In the genomic region with DNA sequence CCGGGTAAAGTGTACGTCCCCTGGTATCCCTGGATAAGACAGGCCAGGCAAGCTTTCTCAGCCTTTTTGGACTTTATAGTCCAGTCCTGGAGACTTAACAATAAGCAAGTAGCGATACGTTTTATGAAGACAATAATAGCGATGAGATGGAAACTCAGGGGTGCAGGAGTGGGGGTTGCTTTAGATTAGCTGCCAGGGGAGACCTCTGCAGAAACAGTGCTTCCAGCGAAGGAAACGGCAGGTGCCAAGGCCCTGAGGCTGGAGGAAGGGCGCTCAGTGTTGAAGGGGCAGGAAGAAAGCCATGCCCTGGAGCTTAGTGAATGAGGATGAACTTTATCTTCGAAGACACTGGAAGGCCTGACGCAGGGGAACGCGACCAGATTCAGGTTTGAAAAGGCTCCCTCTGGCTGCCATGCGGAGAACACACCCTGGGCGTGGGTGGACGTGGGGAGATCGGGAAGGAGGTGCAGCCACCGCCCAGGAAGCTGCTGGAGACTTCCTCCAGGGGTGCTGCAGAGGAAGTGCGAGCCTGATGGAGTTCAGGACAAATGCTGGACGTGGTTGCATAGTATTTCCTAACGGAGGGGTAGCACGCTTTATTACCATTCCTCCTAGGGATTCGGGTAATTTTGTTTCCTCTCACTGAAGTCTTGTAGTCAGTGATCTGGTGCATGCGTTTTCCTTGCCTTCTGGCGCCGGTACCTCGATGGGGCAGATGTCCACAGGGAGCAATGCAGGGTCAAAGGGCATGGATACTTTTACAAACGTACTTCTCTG, we compare ENCODE assay signal across 1 cellular context.
A peak's percentile ranks its signal among the peaks of the same experiment; 100 is the strongest.
TF ChIP-seq lines count a peak whose summit lies in the region.

No MANE protein-coding gene starts in this region.

TF ChIP-seq in HepG2, 621 proteins besides CTCF, POLR2A, EP300 and RAD21 (continued from another document and continues in another):
- TF ChIP-seq, protein P1, sequence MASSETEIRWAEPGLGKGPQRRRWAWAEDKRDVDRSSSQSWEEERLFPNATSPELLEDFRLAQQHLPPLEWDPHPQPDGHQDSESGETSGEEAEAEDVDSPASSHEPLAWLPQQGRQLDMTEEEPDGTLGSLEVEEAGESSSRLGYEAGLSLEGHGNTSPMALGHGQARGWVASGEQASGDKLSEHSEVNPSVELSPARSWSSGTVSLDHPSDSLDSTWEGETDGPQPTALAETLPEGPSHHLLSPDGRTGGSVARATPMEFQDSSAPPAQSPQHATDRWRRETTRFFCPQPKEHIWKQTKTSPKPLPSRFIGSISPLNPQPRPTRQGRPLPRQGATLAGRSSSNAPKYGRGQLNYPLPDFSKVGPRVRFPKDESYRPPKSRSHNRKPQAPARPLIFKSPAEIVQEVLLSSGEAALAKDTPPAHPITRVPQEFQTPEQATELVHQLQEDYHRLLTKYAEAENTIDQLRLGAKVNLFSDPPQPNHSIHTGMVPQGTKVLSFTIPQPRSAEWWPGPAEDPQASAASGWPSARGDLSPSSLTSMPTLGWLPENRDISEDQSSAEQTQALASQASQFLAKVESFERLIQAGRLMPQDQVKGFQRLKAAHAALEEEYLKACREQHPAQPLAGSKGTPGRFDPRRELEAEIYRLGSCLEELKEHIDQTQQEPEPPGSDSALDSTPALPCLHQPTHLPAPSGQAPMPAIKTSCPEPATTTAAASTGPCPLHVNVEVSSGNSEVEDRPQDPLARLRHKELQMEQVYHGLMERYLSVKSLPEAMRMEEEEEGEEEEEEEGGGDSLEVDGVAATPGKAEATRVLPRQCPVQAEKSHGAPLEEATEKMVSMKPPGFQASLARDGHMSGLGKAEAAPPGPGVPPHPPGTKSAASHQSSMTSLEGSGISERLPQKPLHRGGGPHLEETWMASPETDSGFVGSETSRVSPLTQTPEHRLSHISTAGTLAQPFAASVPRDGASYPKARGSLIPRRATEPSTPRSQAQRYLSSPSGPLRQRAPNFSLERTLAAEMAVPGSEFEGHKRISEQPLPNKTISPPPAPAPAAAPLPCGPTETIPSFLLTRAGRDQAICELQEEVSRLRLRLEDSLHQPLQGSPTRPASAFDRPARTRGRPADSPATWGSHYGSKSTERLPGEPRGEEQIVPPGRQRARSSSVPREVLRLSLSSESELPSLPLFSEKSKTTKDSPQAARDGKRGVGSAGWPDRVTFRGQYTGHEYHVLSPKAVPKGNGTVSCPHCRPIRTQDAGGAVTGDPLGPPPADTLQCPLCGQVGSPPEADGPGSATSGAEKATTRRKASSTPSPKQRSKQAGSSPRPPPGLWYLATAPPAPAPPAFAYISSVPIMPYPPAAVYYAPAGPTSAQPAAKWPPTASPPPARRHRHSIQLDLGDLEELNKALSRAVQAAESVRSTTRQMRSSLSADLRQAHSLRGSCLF (CRISPR knock-in tag; IDR thresholded peaks at IDR 0.05; ENCODE audit: borderline replicate concordance): no peak
- TF ChIP-seq SPEN (CRISPR knock-in tag; IDR thresholded peaks at IDR 0.05; ENCODE audit: low read depth) (0 out of 2 replicates have a peak, but pooled peaks have one; percentile 25), SP140L (CRISPR knock-in tag; IDR thresholded peaks at IDR 0.05; ENCODE audit: borderline replicate concordance) (no peak), ZSCAN30 (CRISPR knock-in tag; IDR thresholded peaks at IDR 0.05) (no peak; the same call in 1 of the 2 replicates), ZNF552 (CRISPR knock-in tag; IDR thresholded peaks at IDR 0.05; ENCODE audit: borderline replicate concordance) (no peak), SP2 (CRISPR knock-in tag; IDR thresholded peaks at IDR 0.05) (no peak), GATAD2A (CRISPR knock-in tag; IDR thresholded peaks at IDR 0.05) (peak; percentile 63; the same call in 1 of the 2 replicates), GPN1 (CRISPR knock-in tag; IDR thresholded peaks at IDR 0.05; ENCODE audit: borderline replicate concordance) (no peak), MLLT10 (CRISPR knock-in tag; IDR thresholded peaks at IDR 0.05) (no peak), NPAS2 (CRISPR knock-in tag; IDR thresholded peaks at IDR 0.05; ENCODE audit: borderline replicate concordance) (no peak), ZNF780A (CRISPR knock-in tag; IDR thresholded peaks at IDR 0.05) (peak; percentile 20; the same call in 1 of the 2 replicates), ZBTB7A (CRISPR knock-in tag; IDR thresholded peaks at IDR 0.05) (no peak), ASH2L (IDR thresholded peaks at IDR 0.05; ENCODE audit: insufficient read length, low read depth, low read length) (peak; percentile 1), ZNF546 (CRISPR knock-in tag; conservative IDR thresholded peaks at IDR 0.05) (no peak), ZNF446 (CRISPR knock-in tag; IDR thresholded peaks at IDR 0.05) (peak; percentile 3; the same call in 1 of the 2 replicates), STAT5B (CRISPR knock-in tag; IDR thresholded peaks at IDR 0.05) (no peak), YEATS2 (CRISPR knock-in tag; IDR thresholded peaks at IDR 0.05; ENCODE audit: borderline replicate concordance) (0 out of 2 replicates have a peak, but pooled peaks have one; percentile 14), GATAD1 (CRISPR knock-in tag; IDR thresholded peaks at IDR 0.05) (peak; percentile 43; the same call in 1 of the 2 replicates), ZNF484 (CRISPR knock-in tag; IDR thresholded peaks at IDR 0.05; ENCODE audit: borderline replicate concordance, low read depth) (no peak), KLF11 (CRISPR knock-in tag; IDR thresholded peaks at IDR 0.05) (no peak), TAF1 (CRISPR knock-in tag; IDR thresholded peaks at IDR 0.05) (no peak; the same call in 1 of the 2 replicates), SIX4 (CRISPR knock-in tag; IDR thresholded peaks at IDR 0.05) (no peak), SALL2 (CRISPR knock-in tag; IDR thresholded peaks at IDR 0.05) (no peak), SIX1 (CRISPR knock-in tag; IDR thresholded peaks at IDR 0.05; ENCODE audit: borderline replicate concordance) (no peak), ZNF225 (CRISPR knock-in tag; IDR thresholded peaks at IDR 0.05) (no peak), ZNF878 (CRISPR knock-in tag; IDR thresholded peaks at IDR 0.05) (no peak)
- TF ChIP-seq, protein P2, sequence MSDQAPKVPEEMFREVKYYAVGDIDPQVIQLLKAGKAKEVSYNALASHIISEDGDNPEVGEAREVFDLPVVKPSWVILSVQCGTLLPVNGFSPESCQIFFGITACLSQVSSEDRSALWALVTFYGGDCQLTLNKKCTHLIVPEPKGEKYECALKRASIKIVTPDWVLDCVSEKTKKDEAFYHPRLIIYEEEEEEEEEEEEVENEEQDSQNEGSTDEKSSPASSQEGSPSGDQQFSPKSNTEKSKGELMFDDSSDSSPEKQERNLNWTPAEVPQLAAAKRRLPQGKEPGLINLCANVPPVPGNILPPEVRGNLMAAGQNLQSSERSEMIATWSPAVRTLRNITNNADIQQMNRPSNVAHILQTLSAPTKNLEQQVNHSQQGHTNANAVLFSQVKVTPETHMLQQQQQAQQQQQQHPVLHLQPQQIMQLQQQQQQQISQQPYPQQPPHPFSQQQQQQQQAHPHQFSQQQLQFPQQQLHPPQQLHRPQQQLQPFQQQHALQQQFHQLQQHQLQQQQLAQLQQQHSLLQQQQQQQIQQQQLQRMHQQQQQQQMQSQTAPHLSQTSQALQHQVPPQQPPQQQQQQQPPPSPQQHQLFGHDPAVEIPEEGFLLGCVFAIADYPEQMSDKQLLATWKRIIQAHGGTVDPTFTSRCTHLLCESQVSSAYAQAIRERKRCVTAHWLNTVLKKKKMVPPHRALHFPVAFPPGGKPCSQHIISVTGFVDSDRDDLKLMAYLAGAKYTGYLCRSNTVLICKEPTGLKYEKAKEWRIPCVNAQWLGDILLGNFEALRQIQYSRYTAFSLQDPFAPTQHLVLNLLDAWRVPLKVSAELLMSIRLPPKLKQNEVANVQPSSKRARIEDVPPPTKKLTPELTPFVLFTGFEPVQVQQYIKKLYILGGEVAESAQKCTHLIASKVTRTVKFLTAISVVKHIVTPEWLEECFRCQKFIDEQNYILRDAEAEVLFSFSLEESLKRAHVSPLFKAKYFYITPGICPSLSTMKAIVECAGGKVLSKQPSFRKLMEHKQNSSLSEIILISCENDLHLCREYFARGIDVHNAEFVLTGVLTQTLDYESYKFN (CRISPR knock-in tag; conservative IDR thresholded peaks at IDR 0.05): peak; percentile 48
- TF ChIP-seq, protein P3, sequence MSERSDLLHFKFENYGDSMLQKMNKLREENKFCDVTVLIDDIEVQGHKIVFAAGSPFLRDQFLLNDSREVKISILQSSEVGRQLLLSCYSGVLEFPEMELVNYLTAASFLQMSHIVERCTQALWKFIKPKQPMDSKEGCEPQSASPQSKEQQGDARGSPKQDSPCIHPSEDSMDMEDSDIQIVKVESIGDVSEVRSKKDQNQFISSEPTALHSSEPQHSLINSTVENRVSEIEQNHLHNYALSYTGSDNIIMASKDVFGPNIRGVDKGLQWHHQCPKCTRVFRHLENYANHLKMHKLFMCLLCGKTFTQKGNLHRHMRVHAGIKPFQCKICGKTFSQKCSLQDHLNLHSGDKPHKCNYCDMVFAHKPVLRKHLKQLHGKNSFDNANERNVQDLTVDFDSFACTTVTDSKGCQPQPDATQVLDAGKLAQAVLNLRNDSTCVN (CRISPR knock-in tag; IDR thresholded peaks at IDR 0.05; ENCODE audit: borderline replicate concordance): no peak
- TF ChIP-seq, protein P4, sequence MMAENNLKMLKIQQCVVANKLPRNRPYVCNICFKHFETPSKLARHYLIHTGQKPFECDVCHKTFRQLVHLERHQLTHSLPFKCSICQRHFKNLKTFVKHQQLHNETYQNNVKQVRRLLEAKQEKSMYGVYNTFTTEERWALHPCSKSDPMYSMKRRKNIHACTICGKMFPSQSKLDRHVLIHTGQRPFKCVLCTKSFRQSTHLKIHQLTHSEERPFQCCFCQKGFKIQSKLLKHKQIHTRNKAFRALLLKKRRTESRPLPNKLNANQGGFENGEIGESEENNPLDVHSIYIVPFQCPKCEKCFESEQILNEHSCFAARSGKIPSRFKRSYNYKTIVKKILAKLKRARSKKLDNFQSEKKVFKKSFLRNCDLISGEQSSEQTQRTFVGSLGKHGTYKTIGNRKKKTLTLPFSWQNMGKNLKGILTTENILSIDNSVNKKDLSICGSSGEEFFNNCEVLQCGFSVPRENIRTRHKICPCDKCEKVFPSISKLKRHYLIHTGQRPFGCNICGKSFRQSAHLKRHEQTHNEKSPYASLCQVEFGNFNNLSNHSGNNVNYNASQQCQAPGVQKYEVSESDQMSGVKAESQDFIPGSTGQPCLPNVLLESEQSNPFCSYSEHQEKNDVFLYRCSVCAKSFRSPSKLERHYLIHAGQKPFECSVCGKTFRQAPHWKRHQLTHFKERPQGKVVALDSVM (CRISPR knock-in tag; IDR thresholded peaks at IDR 0.05): no peak; the same call in 1 of the 2 replicates
- TF ChIP-seq, protein P5, sequence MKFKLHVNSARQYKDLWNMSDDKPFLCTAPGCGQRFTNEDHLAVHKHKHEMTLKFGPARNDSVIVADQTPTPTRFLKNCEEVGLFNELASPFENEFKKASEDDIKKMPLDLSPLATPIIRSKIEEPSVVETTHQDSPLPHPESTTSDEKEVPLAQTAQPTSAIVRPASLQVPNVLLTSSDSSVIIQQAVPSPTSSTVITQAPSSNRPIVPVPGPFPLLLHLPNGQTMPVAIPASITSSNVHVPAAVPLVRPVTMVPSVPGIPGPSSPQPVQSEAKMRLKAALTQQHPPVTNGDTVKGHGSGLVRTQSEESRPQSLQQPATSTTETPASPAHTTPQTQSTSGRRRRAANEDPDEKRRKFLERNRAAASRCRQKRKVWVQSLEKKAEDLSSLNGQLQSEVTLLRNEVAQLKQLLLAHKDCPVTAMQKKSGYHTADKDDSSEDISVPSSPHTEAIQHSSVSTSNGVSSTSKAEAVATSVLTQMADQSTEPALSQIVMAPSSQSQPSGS (CRISPR knock-in tag; IDR thresholded peaks at IDR 0.05): peak; percentile 53; the same call in 1 of the 2 replicates
- TF ChIP-seq, protein P6, sequence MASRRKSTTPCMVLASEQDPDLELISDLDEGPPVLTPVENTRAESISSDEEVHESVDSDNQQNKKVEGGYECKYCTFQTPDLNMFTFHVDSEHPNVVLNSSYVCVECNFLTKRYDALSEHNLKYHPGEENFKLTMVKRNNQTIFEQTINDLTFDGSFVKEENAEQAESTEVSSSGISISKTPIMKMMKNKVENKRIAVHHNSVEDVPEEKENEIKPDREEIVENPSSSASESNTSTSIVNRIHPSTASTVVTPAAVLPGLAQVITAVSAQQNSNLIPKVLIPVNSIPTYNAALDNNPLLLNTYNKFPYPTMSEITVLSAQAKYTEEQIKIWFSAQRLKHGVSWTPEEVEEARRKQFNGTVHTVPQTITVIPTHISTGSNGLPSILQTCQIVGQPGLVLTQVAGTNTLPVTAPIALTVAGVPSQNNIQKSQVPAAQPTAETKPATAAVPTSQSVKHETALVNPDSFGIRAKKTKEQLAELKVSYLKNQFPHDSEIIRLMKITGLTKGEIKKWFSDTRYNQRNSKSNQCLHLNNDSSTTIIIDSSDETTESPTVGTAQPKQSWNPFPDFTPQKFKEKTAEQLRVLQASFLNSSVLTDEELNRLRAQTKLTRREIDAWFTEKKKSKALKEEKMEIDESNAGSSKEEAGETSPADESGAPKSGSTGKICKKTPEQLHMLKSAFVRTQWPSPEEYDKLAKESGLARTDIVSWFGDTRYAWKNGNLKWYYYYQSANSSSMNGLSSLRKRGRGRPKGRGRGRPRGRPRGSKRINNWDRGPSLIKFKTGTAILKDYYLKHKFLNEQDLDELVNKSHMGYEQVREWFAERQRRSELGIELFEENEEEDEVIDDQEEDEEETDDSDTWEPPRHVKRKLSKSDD (CRISPR knock-in tag; IDR thresholded peaks at IDR 0.05; ENCODE audit: low read depth): no peak
- TF ChIP-seq, protein P7, sequence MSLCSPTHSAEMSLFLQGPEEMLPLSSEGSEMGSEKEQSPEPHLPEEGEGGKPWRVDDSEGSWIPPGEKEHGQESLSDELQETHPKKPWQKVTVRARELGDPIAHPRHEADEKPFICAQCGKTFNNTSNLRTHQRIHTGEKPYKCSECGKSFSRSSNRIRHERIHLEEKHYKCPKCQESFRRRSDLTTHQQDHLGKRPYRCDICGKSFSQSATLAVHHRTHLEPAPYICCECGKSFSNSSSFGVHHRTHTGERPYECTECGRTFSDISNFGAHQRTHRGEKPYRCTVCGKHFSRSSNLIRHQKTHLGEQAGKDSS (CRISPR knock-in tag; IDR thresholded peaks at IDR 0.05; ENCODE audit: borderline replicate concordance, low read depth): no peak
- TF ChIP-seq, protein P8, sequence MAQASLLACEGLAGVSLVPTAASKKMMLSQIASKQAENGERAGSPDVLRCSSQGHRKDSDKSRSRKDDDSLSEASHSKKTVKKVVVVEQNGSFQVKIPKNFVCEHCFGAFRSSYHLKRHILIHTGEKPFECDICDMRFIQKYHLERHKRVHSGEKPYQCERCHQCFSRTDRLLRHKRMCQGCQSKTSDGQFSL (CRISPR knock-in tag; IDR thresholded peaks at IDR 0.05): no peak
- TF ChIP-seq, protein P9, sequence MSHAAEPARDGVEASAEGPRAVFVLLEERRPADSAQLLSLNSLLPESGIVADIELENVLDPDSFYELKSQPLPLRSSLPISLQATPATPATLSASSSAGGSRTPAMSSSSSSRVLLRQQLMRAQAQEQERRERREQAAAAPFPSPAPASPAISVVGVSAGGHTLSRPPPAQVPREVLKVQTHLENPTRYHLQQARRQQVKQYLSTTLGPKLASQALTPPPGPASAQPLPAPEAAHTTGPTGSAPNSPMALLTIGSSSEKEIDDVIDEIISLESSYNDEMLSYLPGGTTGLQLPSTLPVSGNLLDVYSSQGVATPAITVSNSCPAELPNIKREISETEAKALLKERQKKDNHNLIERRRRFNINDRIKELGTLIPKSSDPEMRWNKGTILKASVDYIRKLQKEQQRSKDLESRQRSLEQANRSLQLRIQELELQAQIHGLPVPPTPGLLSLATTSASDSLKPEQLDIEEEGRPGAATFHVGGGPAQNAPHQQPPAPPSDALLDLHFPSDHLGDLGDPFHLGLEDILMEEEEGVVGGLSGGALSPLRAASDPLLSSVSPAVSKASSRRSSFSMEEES (CRISPR knock-in tag; IDR thresholded peaks at IDR 0.05): peak; percentile 44; the same call in 1 of the 2 replicates
